Comparison of ENCODE assay signal across 15 cellular contexts in genomic region chr1:224501836-224502235, GRCh38.
DNase-seq lines count a peak whose midpoint lies in the region; ATAC-seq, FAIRE-seq and TF ChIP-seq lines count a peak whose summit lies in the region.
"Had no signal": no experiment of that assay in that cellular context is flagged by ENCODE, and none has a peak within 500 bp of the region (broad histone marks: within the 10 kb centered on the region; RNA-seq: fewer than 3 reads in every experiment).

No MANE protein-coding gene starts in this region.

- H3K4me1 Mint-ChIP-seq in CD14-positive monocyte: peaks cover 73% of the 10 kb centered on the region

- CTCF ChIA-PET in OCI-LY7 (lab: Charles Lee; ENCODE audit: unreplicated experiment): no interaction called here

- H3K4me3 ChIP-seq in OCI-LY7 (ENCODE audit: low read depth, low read length, poor library complexity, severe bottlenecking) (no peak overlapping the region), esophagus muscularis mucosa (no peak overlapping the region), pancreas (no peak overlapping the region)

- no peaks in the 10 kb centered on the region for H3K27me3 ChIP-seq in esophagus muscularis mucosa
- no peaks in the 10 kb centered on the region for H3K27me3 ChIP-seq in pancreas

- POLR2A ChIA-PET in OCI-LY7 (lab: Charles Lee): interaction anchor here (0.7 to 0.8 kb wide), 3 partner anchors 19 to 622 kb away, joined by 3 to 4 read pairs (median 3); no protein-coding TSS in a partner anchor

- BruUV-seq in OCI-LY7 (replicated peaks; lab: Mats Ljungman, UMichigan): no TSS peak

- DNase-seq in CD14-positive monocyte (ENCODE audit: low spot score): no peak
- no peak for DNase-seq in OCI-LY7 (ENCODE audit: low spot score)
- DNase-seq in esophagus muscularis mucosa (ENCODE audit: extremely low spot score): no peak
- no peak for DNase-seq in pancreas
- no peak for DNase-seq in GM20000 (ENCODE audit: low spot score)
- no peak for DNase-seq in cortex of kidney (lab: John Stamatoyannopoulos, UW)
- DNase-seq in activated T-cell treated with anti-CD3 and anti-CD28 coated beads, Interleukin-2, amount 50 U/mL, for 1 hour: no peak
- no peak for DNase-seq in DMS79 (lab: John Stamatoyannopoulos, UW)
- DNase-seq: activated CD4-positive, CD25-positive, alpha-beta regulatory T cell; activated naive CD4-positive, alpha-beta T cell treated with anti-CD3 and anti-CD28 coated beads, Interleukin-2, amount 10 ng/mL, durations not matched to agents 7 days and 5 days; immature natural killer cell; MM.1S; posterior cingulate gyrus had no signal

- peaks cover 0 to 2% of the 10 kb centered on the region in 2 donors for H3K36me3 Mint-ChIP-seq in CD14-positive monocyte

- H3K9me2 ChIP-seq in OCI-LY7 (ENCODE audit: insufficient read depth, low read length): no peaks in the 10 kb centered on the region

- H3K27ac ChIP-seq in OCI-LY7 (ENCODE audit: low read depth, low read length, poor library complexity, severe bottlenecking) (no peak overlapping the region), esophagus muscularis mucosa (replicated peaks in 1 of 4) (peak overlapping the region; percentile 76 to 85 (median 82)), pancreas (peak overlapping the region; percentile 76 to 88 (median 85))

- no peak overlapping the region for H3K4me3 Mint-ChIP-seq in CD14-positive monocyte
- H3K4me3 Mint-ChIP-seq: activated naive CD4-positive, alpha-beta T cell treated with anti-CD3 and anti-CD28 coated beads, Interleukin-2, amount 10 ng/mL, durations not matched to agents 7 days and 5 days; immature natural killer cell had no signal

- peaks cover 0 to 2% (median 0%) of the 10 kb centered on the region in 3 donors for H3K27me3 Mint-ChIP-seq in CD14-positive monocyte (ENCODE audit: low read depth in 3 of 3)

- ATAC-seq in pancreas: no peak

- no peak for TF ChIP-seq EP300 in esophagus muscularis mucosa (IDR thresholded peaks at IDR 0.05)

- no peak overlapping the region for H3K4me2 ChIP-seq in OCI-LY7 (ENCODE audit: low read length)

- H3K9me3 ChIP-seq in OCI-LY7 (ENCODE audit: low read length) (peaks cover 7% of the 10 kb centered on the region; the same call in 1 of the 2 replicates), esophagus muscularis mucosa (no peaks in the 10 kb centered on the region), pancreas (no peaks in the 10 kb centered on the region)

- H3K9me3 Mint-ChIP-seq in CD14-positive monocyte: no peaks in the 10 kb centered on the region

- H3K27ac Mint-ChIP-seq in CD14-positive monocyte: peak overlapping the region; percentile 50 to 95 (median 82)
- H3K27ac Mint-ChIP-seq: activated naive CD4-positive, alpha-beta T cell treated with anti-CD3 and anti-CD28 coated beads, Interleukin-2, amount 10 ng/mL, durations not matched to agents 7 days and 5 days; immature natural killer cell had no signal

- H4K20me1 ChIP-seq in OCI-LY7 (ENCODE audit: insufficient read depth, low read length): no peaks in the 10 kb centered on the region

- H3K36me3 ChIP-seq in OCI-LY7 (ENCODE audit: insufficient read depth, low read length): no peaks in the 10 kb centered on the region
- H3K36me3 ChIP-seq in esophagus muscularis mucosa: no peaks in the 10 kb centered on the region
- H3K36me3 ChIP-seq in pancreas: no peaks in the 10 kb centered on the region

- TF ChIP-seq POLR2A in esophagus muscularis mucosa (IDR thresholded peaks at IDR 0.05; ENCODE audit: low read depth): no peak

- FAIRE-seq in pancreas (lab: Jason Lieb, UNC): no peak
- FAIRE-seq: GM19239, RCC 7860 had no signal

- intact Hi-C loops in CD14-positive monocyte (cut with micrococcal nuclease) (no loop called here), OCI-LY7 (cut with micrococcal nuclease; ENCODE audit: unreplicated experiment) (no loop called here), esophagus muscularis mucosa (cut with DNase I) (no loop called here), pancreas (cut with DNase I) (no loop called here)

- H3K4me1 ChIP-seq in OCI-LY7 (ENCODE audit: insufficient read depth, low read length, poor library complexity, severe bottlenecking): peaks cover 45% of the 10 kb centered on the region
- peaks cover 47 to 61% (median 58%) of the 10 kb centered on the region in 4 donors for H3K4me1 ChIP-seq in esophagus muscularis mucosa
- peaks cover 19 to 50% (median 31%) of the 10 kb centered on the region in 3 donors for H3K4me1 ChIP-seq in pancreas

- WGBS in esophagus muscularis mucosa: 100% methylated on average over 4 of the region's 4 CpGs
- 93 to 100% methylated on average over 4 of the region's 4 CpGs for WGBS in pancreas, 2 donors

- no peak for TF ChIP-seq CTCF in CD14-positive monocyte (IDR thresholded peaks at IDR 0.05)
- TF ChIP-seq CTCF in OCI-LY7 (conservative IDR thresholded peaks at IDR 0.05; ENCODE audit: low read length): no peak
- TF ChIP-seq CTCF in esophagus muscularis mucosa (IDR thresholded peaks at IDR 0.05): no peak
- TF ChIP-seq CTCF in pancreas (IDR thresholded peaks at IDR 0.05): no peak
- no peak for TF ChIP-seq CTCF in GM20000 (IDR thresholded peaks at IDR 0.05; ENCODE audit: extremely low read depth, missing control alignments)

- no peaks in the 10 kb centered on the region for H3K79me2 ChIP-seq in OCI-LY7 (ENCODE audit: insufficient read depth, low read depth, low read length)

- peak overlapping the region; percentile 81; the same call in 1 of the 2 replicates for H2AFZ ChIP-seq in OCI-LY7 (ENCODE audit: low read length)
